2 cellular contexts compared by ENCODE assay signal in the genomic region with DNA sequence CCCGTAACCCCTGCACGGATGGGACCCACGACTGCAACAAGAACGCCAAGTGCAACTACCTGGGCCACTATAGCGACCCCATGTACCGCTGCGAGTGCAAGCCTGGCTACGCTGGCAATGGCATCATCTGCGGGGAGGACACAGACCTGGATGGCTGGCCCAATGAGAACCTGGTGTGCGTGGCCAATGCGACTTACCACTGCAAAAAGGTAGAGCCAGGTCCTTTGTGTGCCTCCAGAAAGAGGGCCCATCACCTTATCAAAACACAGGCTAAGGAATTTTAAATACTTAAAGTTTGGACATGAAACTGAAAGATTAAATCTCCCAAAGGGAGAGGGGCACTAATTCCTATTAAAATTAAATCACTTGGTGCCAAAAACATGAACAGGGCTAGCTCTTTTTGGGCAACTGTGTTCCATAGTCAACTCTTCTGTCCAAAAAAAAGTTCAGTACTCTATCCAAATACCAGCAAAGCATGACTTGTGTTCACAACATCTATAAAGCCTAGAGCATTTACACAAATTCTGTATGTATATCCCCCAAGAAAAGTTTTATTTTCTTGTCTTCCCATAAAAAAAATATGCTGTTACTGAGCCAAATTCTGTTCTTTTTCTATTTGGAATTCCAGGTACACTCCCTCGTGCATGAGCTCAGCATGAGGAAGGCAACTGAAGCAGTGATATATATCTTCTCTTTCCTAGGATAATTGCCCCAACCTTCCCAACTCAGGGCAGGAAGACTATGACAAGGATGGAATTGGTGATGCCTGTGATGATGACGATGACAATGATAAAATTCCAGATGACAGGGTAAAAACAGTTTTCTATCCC.
A peak's percentile ranks its signal among the peaks of the same experiment; 100 is the strongest.
TF ChIP-seq lines count a peak whose summit lies in the region.

No MANE protein-coding gene starts in this region.

TF ChIP-seq in HepG2, 621 proteins besides CTCF, POLR2A, EP300 and RAD21:
- TF ChIP-seq SP2 (CRISPR knock-in tag; IDR thresholded peaks at IDR 0.05) (no peak), SP5 (CRISPR knock-in tag; IDR thresholded peaks at IDR 0.05; ENCODE audit: borderline replicate concordance, low read depth) (no peak), RBFOX2 (IDR thresholded peaks at IDR 0.05; ENCODE audit: low read depth, low read length) (peak; percentile 50), KDM3A (CRISPR knock-in tag; IDR thresholded peaks at IDR 0.05; ENCODE audit: low read depth) (no peak), ZNF761 (CRISPR knock-in tag; conservative IDR thresholded peaks at IDR 0.05) (no peak), ZNF30 (CRISPR knock-in tag; IDR thresholded peaks at IDR 0.05) (no peak)
- TF ChIP-seq, protein P1, sequence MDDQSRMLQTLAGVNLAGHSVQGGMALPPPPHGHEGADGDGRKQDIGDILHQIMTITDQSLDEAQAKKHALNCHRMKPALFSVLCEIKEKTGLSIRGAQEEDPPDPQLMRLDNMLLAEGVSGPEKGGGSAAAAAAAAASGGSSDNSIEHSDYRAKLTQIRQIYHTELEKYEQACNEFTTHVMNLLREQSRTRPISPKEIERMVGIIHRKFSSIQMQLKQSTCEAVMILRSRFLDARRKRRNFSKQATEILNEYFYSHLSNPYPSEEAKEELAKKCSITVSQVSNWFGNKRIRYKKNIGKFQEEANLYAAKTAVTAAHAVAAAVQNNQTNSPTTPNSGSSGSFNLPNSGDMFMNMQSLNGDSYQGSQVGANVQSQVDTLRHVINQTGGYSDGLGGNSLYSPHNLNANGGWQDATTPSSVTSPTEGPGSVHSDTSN (CRISPR knock-in tag; IDR thresholded peaks at IDR 0.05; ENCODE audit: borderline replicate concordance), result no peak

TF ChIP-seq in H1, 55 proteins besides CTCF, POLR2A, EP300 and RAD21:
- TF ChIP-seq POLR2AphosphoS5 (IDR thresholded peaks at IDR 0.05; ENCODE audit: low read depth, low read length), result peak; percentile 92
- TF ChIP-seq, protein P2, sequence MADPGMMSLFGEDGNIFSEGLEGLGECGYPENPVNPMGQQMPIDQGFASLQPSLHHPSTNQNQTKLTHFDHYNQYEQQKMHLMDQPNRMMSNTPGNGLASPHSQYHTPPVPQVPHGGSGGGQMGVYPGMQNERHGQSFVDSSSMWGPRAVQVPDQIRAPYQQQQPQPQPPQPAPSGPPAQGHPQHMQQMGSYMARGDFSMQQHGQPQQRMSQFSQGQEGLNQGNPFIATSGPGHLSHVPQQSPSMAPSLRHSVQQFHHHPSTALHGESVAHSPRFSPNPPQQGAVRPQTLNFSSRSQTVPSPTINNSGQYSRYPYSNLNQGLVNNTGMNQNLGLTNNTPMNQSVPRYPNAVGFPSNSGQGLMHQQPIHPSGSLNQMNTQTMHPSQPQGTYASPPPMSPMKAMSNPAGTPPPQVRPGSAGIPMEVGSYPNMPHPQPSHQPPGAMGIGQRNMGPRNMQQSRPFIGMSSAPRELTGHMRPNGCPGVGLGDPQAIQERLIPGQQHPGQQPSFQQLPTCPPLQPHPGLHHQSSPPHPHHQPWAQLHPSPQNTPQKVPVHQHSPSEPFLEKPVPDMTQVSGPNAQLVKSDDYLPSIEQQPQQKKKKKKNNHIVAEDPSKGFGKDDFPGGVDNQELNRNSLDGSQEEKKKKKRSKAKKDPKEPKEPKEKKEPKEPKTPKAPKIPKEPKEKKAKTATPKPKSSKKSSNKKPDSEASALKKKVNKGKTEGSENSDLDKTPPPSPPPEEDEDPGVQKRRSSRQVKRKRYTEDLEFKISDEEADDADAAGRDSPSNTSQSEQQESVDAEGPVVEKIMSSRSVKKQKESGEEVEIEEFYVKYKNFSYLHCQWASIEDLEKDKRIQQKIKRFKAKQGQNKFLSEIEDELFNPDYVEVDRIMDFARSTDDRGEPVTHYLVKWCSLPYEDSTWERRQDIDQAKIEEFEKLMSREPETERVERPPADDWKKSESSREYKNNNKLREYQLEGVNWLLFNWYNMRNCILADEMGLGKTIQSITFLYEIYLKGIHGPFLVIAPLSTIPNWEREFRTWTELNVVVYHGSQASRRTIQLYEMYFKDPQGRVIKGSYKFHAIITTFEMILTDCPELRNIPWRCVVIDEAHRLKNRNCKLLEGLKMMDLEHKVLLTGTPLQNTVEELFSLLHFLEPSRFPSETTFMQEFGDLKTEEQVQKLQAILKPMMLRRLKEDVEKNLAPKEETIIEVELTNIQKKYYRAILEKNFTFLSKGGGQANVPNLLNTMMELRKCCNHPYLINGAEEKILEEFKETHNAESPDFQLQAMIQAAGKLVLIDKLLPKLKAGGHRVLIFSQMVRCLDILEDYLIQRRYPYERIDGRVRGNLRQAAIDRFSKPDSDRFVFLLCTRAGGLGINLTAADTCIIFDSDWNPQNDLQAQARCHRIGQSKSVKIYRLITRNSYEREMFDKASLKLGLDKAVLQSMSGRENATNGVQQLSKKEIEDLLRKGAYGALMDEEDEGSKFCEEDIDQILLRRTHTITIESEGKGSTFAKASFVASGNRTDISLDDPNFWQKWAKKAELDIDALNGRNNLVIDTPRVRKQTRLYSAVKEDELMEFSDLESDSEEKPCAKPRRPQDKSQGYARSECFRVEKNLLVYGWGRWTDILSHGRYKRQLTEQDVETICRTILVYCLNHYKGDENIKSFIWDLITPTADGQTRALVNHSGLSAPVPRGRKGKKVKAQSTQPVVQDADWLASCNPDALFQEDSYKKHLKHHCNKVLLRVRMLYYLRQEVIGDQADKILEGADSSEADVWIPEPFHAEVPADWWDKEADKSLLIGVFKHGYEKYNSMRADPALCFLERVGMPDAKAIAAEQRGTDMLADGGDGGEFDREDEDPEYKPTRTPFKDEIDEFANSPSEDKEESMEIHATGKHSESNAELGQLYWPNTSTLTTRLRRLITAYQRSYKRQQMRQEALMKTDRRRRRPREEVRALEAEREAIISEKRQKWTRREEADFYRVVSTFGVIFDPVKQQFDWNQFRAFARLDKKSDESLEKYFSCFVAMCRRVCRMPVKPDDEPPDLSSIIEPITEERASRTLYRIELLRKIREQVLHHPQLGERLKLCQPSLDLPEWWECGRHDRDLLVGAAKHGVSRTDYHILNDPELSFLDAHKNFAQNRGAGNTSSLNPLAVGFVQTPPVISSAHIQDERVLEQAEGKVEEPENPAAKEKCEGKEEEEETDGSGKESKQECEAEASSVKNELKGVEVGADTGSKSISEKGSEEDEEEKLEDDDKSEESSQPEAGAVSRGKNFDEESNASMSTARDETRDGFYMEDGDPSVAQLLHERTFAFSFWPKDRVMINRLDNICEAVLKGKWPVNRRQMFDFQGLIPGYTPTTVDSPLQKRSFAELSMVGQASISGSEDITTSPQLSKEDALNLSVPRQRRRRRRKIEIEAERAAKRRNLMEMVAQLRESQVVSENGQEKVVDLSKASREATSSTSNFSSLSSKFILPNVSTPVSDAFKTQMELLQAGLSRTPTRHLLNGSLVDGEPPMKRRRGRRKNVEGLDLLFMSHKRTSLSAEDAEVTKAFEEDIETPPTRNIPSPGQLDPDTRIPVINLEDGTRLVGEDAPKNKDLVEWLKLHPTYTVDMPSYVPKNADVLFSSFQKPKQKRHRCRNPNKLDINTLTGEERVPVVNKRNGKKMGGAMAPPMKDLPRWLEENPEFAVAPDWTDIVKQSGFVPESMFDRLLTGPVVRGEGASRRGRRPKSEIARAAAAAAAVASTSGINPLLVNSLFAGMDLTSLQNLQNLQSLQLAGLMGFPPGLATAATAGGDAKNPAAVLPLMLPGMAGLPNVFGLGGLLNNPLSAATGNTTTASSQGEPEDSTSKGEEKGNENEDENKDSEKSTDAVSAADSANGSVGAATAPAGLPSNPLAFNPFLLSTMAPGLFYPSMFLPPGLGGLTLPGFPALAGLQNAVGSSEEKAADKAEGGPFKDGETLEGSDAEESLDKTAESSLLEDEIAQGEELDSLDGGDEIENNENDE (IDR thresholded peaks at IDR 0.05; ENCODE audit: insufficient replicate concordance, low read length), result peak; percentile 14
- TF ChIP-seq TAF1 (IDR thresholded peaks at IDR 0.05; ENCODE audit: low read depth, low read length), result no peak
- TF ChIP-seq, protein P3, sequence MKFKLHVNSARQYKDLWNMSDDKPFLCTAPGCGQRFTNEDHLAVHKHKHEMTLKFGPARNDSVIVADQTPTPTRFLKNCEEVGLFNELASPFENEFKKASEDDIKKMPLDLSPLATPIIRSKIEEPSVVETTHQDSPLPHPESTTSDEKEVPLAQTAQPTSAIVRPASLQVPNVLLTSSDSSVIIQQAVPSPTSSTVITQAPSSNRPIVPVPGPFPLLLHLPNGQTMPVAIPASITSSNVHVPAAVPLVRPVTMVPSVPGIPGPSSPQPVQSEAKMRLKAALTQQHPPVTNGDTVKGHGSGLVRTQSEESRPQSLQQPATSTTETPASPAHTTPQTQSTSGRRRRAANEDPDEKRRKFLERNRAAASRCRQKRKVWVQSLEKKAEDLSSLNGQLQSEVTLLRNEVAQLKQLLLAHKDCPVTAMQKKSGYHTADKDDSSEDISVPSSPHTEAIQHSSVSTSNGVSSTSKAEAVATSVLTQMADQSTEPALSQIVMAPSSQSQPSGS (IDR thresholded peaks at IDR 0.05; ENCODE audit: low read length), result no peak
